ENCODE assay signal across 8 cellular contexts in genomic region chr12:3365416-3366385, GRCh38.
A peak's percentile ranks its signal among the peaks of the same experiment; 100 is the strongest.
DNase-seq lines count a peak whose midpoint lies in the region; ATAC-seq and TF ChIP-seq lines count a peak whose summit lies in the region.

No MANE protein-coding gene starts in this region.

- no peaks in the 10 kb centered on the region for H4K20me1 ChIP-seq in Karpas-422 (ENCODE audit: insufficient read depth, low read depth, low read length)

- TF ChIP-seq POLR2A in right lobe of liver (IDR thresholded peaks at IDR 0.05): no peak

- WGBS in right lobe of liver (ENCODE audit: insufficient coverage, low coverage, low lambda C conversion rate, missing lambda C conversion rate): 4% methylated on average over 9 of the region's 84 CpGs

- peak; percentile 62 for ATAC-seq in Right ventricle myocardium inferior
- ATAC-seq in right lobe of liver: peak; percentile 57 to 73 (median 62)
- ATAC-seq in GM21515 (IDR thresholded peaks at IDR 0.05; ENCODE audit: unreplicated experiment): no peak
- ATAC-seq in HG03135 (IDR thresholded peaks at IDR 0.05; ENCODE audit: unreplicated experiment): no peak

- H3K4me3 ChIP-seq in colonic mucosa (peak overlapping the region; percentile 24), right lobe of liver (peak overlapping the region in 1 of 3 donors; percentile 28), Karpas-422 (ENCODE audit: low read length) (no peak overlapping the region)

- H3K79me2 ChIP-seq in Karpas-422 (ENCODE audit: low read length): no peaks in the 10 kb centered on the region

- H3K27me3 ChIP-seq in colonic mucosa (peaks cover 23% of the 10 kb centered on the region), right lobe of liver (no peaks in the 10 kb centered on the region), Karpas-422 (ENCODE audit: low read length) (no peaks in the 10 kb centered on the region)

- H3K9me3 ChIP-seq in colonic mucosa (no peaks in the 10 kb centered on the region), right lobe of liver (no peaks in the 10 kb centered on the region), Karpas-422 (ENCODE audit: low read length) (no peaks in the 10 kb centered on the region)

- no peak for TF ChIP-seq CTCF in colonic mucosa (IDR thresholded peaks at IDR 0.05)
- TF ChIP-seq CTCF in right lobe of liver (IDR thresholded peaks at IDR 0.05): no peak

- DNase-seq in Right ventricle myocardium inferior (ENCODE audit: missing footprints) (no peak), cardiac septum (ENCODE audit: low spot score) (no peak), colonic mucosa (no peak), right lobe of liver (peak in 1 of 3 donors; percentile 33), Karpas-422 (no peak), ureter (ENCODE audit: low spot score) (no peak)

- H3K4me1 ChIP-seq in colonic mucosa (no peaks in the 10 kb centered on the region), right lobe of liver (peaks cover 0 to 4% (median 0%) of the 10 kb centered on the region in 4 donors), Karpas-422 (ENCODE audit: low read length) (no peaks in the 10 kb centered on the region)

- no peak overlapping the region for H2AFZ ChIP-seq in Karpas-422 (ENCODE audit: low read length)

- no peak overlapping the region for H3K4me2 ChIP-seq in Karpas-422 (ENCODE audit: low read depth, low read length, poor library complexity, severe bottlenecking)

- no peaks in the 10 kb centered on the region for H3K9me2 ChIP-seq in Karpas-422 (replicated peaks; ENCODE audit: insufficient read depth, low read length)

- H3K9ac ChIP-seq in colonic mucosa (ENCODE audit: low read depth in 2 of 2, low read length in 2 of 2) (no peak overlapping the region), Karpas-422 (ENCODE audit: low read length) (no peak overlapping the region)

- intact Hi-C loops in Right ventricle myocardium inferior (cut with DNase I): no loop called here
- intact Hi-C loops in cardiac septum (cut with DNase I): no loop called here
- intact Hi-C loops in colonic mucosa (cut with DNase I): no loop called here
- intact Hi-C loops in right lobe of liver (cut with DNase I): no loop called here

- H3K36me3 ChIP-seq in colonic mucosa (no peaks in the 10 kb centered on the region), right lobe of liver (no peaks in the 10 kb centered on the region), Karpas-422 (ENCODE audit: insufficient read depth, low read length) (no peaks in the 10 kb centered on the region)

- H3K27ac ChIP-seq in colonic mucosa: no peak overlapping the region
- no peak overlapping the region for H3K27ac ChIP-seq in right lobe of liver
- H3K27ac ChIP-seq in Karpas-422 (ENCODE audit: low read length): no peak overlapping the region

Comparison
In these comparisons a context has a peak if more than half of its experiments do, and no peak if none do; other contexts are left out.
1. ATAC-seq: peak in Right ventricle myocardium inferior (single experiment) and right lobe of liver (4 of 4); none in GM21515 (single experiment) and HG03135 (single experiment).